Comparison of ENCODE assay signal across 13 cellular contexts in genomic region chr1:225990705-225991464, GRCh38. TPM values are rescaled to one million over a fixed set of nuclear protein-coding genes. Genes with fewer than 3 reads are reported as not detected.
DNase-seq lines count a peak whose midpoint lies in the region; ATAC-seq and TF ChIP-seq lines count a peak whose summit lies in the region.
"Had no signal": no experiment of that assay in that cellular context is flagged by ENCODE, and none has a peak within 500 bp of the region (broad histone marks: within the 10 kb centered on the region; RNA-seq: fewer than 3 reads in every experiment).

No MANE protein-coding gene starts in this region.

- no peaks in the 10 kb centered on the region for H3K27me3 ChIP-seq in spleen (replicated peaks in 1 of 7)
- H3K27me3 ChIP-seq: brain microvascular endothelial cell had no signal

- no peaks in the 10 kb centered on the region for H3K27me3 Mint-ChIP-seq in activated CD4-positive, alpha-beta memory T cell treated with anti-CD3 and anti-CD28 coated beads, Interleukin-2, amount 10 ng/mL, durations not matched to agents 7 days and 5 days

- H3K4me1 Mint-ChIP-seq in activated CD4-positive, alpha-beta memory T cell treated with anti-CD3 and anti-CD28 coated beads, Interleukin-2, amount 10 ng/mL, durations not matched to agents 7 days and 5 days = peaks cover 49% of the 10 kb centered on the region

- POLR2A ChIA-PET in activated CD4-positive, alpha-beta memory T cell treated with anti-CD3 and anti-CD28 coated beads, Interleukin-2, amount 10 ng/mL, durations not matched to agents 7 days and 5 days (lab: Charles Lee) = interaction anchor here (0.9 to 2.5 kb wide), 13 partner anchors 9 to 564 kb away, joined by 3 to 30 read pairs (median 4); partner anchors contain the start of genes H3-3A, LBR, PYCR2 and SDE2

- H3K36me3 ChIP-seq in spleen (peaks cover 4 to 99% (median 81%) of the 10 kb centered on the region in 6 donors), mucosa of descending colon (ENCODE audit: low read depth) (no peaks in the 10 kb centered on the region)

- H3K4me3 ChIP-seq in spleen = no peak overlapping the region
- H3K4me3 ChIP-seq in mucosa of descending colon = no peak overlapping the region
- H3K4me3 ChIP-seq: thoracic aorta had no signal

- peak overlapping the region; percentile 76 for H3K27ac Mint-ChIP-seq in activated CD4-positive, alpha-beta memory T cell treated with anti-CD3 and anti-CD28 coated beads, Interleukin-2, amount 10 ng/mL, durations not matched to agents 7 days and 5 days

- no peaks in the 10 kb centered on the region for H3K9me3 Mint-ChIP-seq in activated CD4-positive, alpha-beta memory T cell treated with anti-CD3 and anti-CD28 coated beads, Interleukin-2, amount 10 ng/mL, durations not matched to agents 7 days and 5 days

- CTCF ChIA-PET in activated CD4-positive, alpha-beta memory T cell treated with anti-CD3 and anti-CD28 coated beads, Interleukin-2, amount 10 ng/mL, durations not matched to agents 7 days and 5 days (lab: Charles Lee) = interaction anchor here (0.7 to 2.0 kb wide), 6 partner anchors 9 to 546 kb away, joined by 3 to 9 read pairs (median 4); partner anchors contain the start of genes H3-3A and SDE2

- H3K27ac ChIP-seq in spleen = peak overlapping the region in 6 of 8 donors; percentile 2 to 71 (median 22)
- H3K27ac ChIP-seq: brain microvascular endothelial cell, thoracic aorta had no signal

- peak; percentile 41 for DNase-seq in activated CD4-positive, alpha-beta memory T cell treated with anti-CD3 and anti-CD28 coated beads, Interleukin-2, amount 10 ng/mL, durations not matched to agents 7 days and 5 days
- DNase-seq in spleen = no peak
- no peak for DNase-seq in OCI-M2 (lab: John Stamatoyannopoulos, UW; ENCODE audit: unreplicated experiment)
- DNase-seq in mucosa of descending colon = no peak
- no peak for DNase-seq in HuH-7 (ENCODE audit: low spot score)
- DNase-seq: activated CD8-positive, alpha-beta memory T cell treated with anti-CD3 and anti-CD28 coated beads, Interleukin-2, amount 50 U/mL, for 4 hours; brain microvascular endothelial cell; left cardiac atrium had no signal

- 60 to 81% (median 75%) methylated on average over 5 of the region's 5 CpGs for WGBS in spleen, 5 donors

- H3K9me3 ChIP-seq in spleen (no peaks in the 10 kb centered on the region), mucosa of descending colon (no peaks in the 10 kb centered on the region)
- H3K9me3 ChIP-seq: thoracic aorta had no signal

- peaks cover 74% of the 10 kb centered on the region for H3K36me3 Mint-ChIP-seq in activated CD4-positive, alpha-beta memory T cell treated with anti-CD3 and anti-CD28 coated beads, Interleukin-2, amount 10 ng/mL, durations not matched to agents 7 days and 5 days (ENCODE audit: low read depth)

- intact Hi-C loops in spleen (cut with DNase I; ENCODE audit: low total_unique reads) (no loop called here), mucosa of descending colon (cut with DNase I, micrococcal nuclease) (no loop called here)

- H3K4me1 ChIP-seq in spleen = peaks cover 4 to 72% (median 27%) of the 10 kb centered on the region in 6 donors
- H3K4me1 ChIP-seq in mucosa of descending colon (ENCODE audit: low read depth) = no peaks in the 10 kb centered on the region

- peak; percentile 76 for ATAC-seq in GM19351 (IDR thresholded peaks at IDR 0.05; ENCODE audit: unreplicated experiment)
- ATAC-seq in HG02973 (IDR thresholded peaks at IDR 0.05; ENCODE audit: unreplicated experiment) = peak; percentile 61
- ATAC-seq in mucosa of descending colon = no peak
- ATAC-seq: left cardiac atrium had no signal

- no peak for TF ChIP-seq POLR2A in spleen (IDR thresholded peaks at IDR 0.05)

- peak overlapping the region; percentile 33 for H3K4me3 Mint-ChIP-seq in activated CD4-positive, alpha-beta memory T cell treated with anti-CD3 and anti-CD28 coated beads, Interleukin-2, amount 10 ng/mL, durations not matched to agents 7 days and 5 days

- TF ChIP-seq CTCF in spleen (IDR thresholded peaks at IDR 0.05 in 8 of 11, conservative IDR thresholded peaks at IDR 0.05 in 3 of 11) = no peak
- TF ChIP-seq CTCF in mucosa of descending colon (IDR thresholded peaks at IDR 0.05) = no peak

RNA-seq across cellular contexts. Expression of gene SDE2, which starts 8.3 kb away (rescaled TPM):
- 10 to 100 TPM; 19.8 to 20.1 TPM for total RNA-seq in activated CD4-positive, alpha-beta memory T cell treated with anti-CD3 and anti-CD28 coated beads, Interleukin-2, amount 10 ng/mL, durations not matched to agents 7 days and 5 days
- total RNA-seq in spleen (10 to 100 TPM; 18.4 to 23.6 (median 21.7) TPM), mucosa of descending colon (10 to 100 TPM; 14.1 to 21.0 (median 15.0) TPM)
- 1 to 10 TPM; 4.6 to 9.9 (median 5.6) TPM for polyA plus RNA-seq in spleen

RNA-seq across cellular contexts. Expression of gene LEFTY2, which starts 49.9 kb away (rescaled TPM):
- total RNA-seq in activated CD4-positive, alpha-beta memory T cell treated with anti-CD3 and anti-CD28 coated beads, Interleukin-2, amount 10 ng/mL, durations not matched to agents 7 days and 5 days = not detected
- under 1 TPM in 3 of 7 donors, not detected in 4; 0.34 to 0.54 (median 0.37) TPM for total RNA-seq in spleen
- under 1 TPM; 0.06 to 0.65 (median 0.11) TPM for polyA plus RNA-seq in spleen
- under 1 TPM; 0.32 to 0.77 (median 0.35) TPM for total RNA-seq in mucosa of descending colon
- total RNA-seq: M059J; T-helper 2 cell treated with Interferon-gamma antibody and Interleukin-4, amounts not matched to agents 100 ng/mL and 5 ng/mL, for 36 hours had no signal
